18 cellular contexts compared by ENCODE assay signal in genomic region chr3:8423307-8423706, GRCh38.
DNase-seq lines count a peak whose midpoint lies in the region; ATAC-seq and TF ChIP-seq lines count a peak whose summit lies in the region.
"Had no signal": no experiment of that assay in that cellular context is flagged by ENCODE, and none has a peak within 500 bp of the region (broad histone marks: within the 10 kb centered on the region; RNA-seq: fewer than 3 reads in every experiment).

No MANE protein-coding gene starts in this region.

- POLR2A ChIA-PET in SK-N-SH (lab: Yijun Ruan, JAX), result no interaction called here

- no peaks in the 10 kb centered on the region for H3K36me3 ChIP-seq in SK-N-SH (replicated peaks in 1 of 2; ENCODE audit: control insufficient read depth in 1 of 2, insufficient read depth in 2 of 2, low read length in 1 of 2)
- H3K36me3 ChIP-seq: BLaER1, HAP-1 had no signal

- no peaks in the 10 kb centered on the region for H4K20me1 ChIP-seq in SK-N-SH (ENCODE audit: insufficient read depth)
- H4K20me1 ChIP-seq: BLaER1 had no signal

- no peak for ATAC-seq in SK-N-SH treated with all-trans-retinoic acid at 6 μM for 48 hours
- ATAC-seq: CD8-positive, alpha-beta T cell; K562 had no signal

- H3K27ac ChIP-seq in SK-N-SH (ENCODE audit: low read depth in 2 of 2, low read length in 1 of 2) (no peak overlapping the region; a peak in 1 of 4 replicates), VCaP (peak overlapping the region; percentile 13)
- H3K27ac ChIP-seq: BLaER1 had no signal

- H3K9me3 ChIP-seq in SK-N-SH, result no peaks in the 10 kb centered on the region
- H3K9me3 ChIP-seq: HAP-1 had no signal

- WGBS in SK-N-SH (ENCODE audit: low lambda C conversion rate), result 63% methylated on average over 2 of the region's 2 CpGs

- peak; percentile 25; the same call in 1 of the 2 replicates for TF ChIP-seq RAD21 in SK-N-SH (IDR thresholded peaks at IDR 0.05; ENCODE audit: low read length)
- 0 out of 2 replicates have a peak, but pooled peaks have one; percentile 5 for TF ChIP-seq RAD21 in Ishikawa (IDR thresholded peaks at IDR 0.05; ENCODE audit: low read depth)

- CTCF ChIA-PET in SK-N-SH (lab: Yijun Ruan, JAX), result interaction anchor here (1.0 to 1.8 kb wide), 2 partner anchors 184 to 199 kb away, joined by 4 to 5 read pairs; no protein-coding TSS in a partner anchor

- no peaks in the 10 kb centered on the region for H3K27me3 ChIP-seq in SK-N-SH (ENCODE audit: insufficient read depth)
- H3K27me3 ChIP-seq: BLaER1 had no signal

- no peak for DNase-seq in SK-N-SH
- no peak for DNase-seq in pons (ENCODE audit: low spot score)
- DNase-seq in DMS153 (lab: John Stamatoyannopoulos, UW), result no peak
- no peak for DNase-seq in NCI-H1436 (lab: John Stamatoyannopoulos, UW)
- no peak for DNase-seq in SW 1271 (lab: John Stamatoyannopoulos, UW)
- DNase-seq: CD8-positive, alpha-beta T cell; GDM1; NCI-H2081; NCI-H446 treated with DMSO at 0.1 percent for 48 hours; NCI-H69; OCI-M1; SHP77 had no signal

- no peak overlapping the region for H3K4me2 ChIP-seq in SK-N-SH
- H3K4me2 ChIP-seq: BLaER1 had no signal

- no peak for TF ChIP-seq EP300 in SK-N-SH (IDR thresholded peaks at IDR 0.05; ENCODE audit: borderline replicate concordance in 1 of 2, low read depth in 1 of 2, low read length in 1 of 2)
- no peak for TF ChIP-seq EP300 in Ishikawa (IDR thresholded peaks at IDR 0.05; ENCODE audit: borderline replicate concordance)

- H3K4me1 ChIP-seq in SK-N-SH (ENCODE audit: control insufficient read depth in 1 of 2, insufficient read depth in 2 of 2, low read depth in 1 of 2, low read length in 1 of 2), result peaks cover 0 to 18% of the 10 kb centered on the region in 2 experiments; a peak in 2 of 4 replicates
- H3K4me1 ChIP-seq: HAP-1 had no signal

- H2AFZ ChIP-seq in SK-N-SH (ENCODE audit: low read depth), result no peak overlapping the region

- H3K9me2 ChIP-seq in SK-N-SH, result no peaks in the 10 kb centered on the region

- H3K79me2 ChIP-seq in SK-N-SH (ENCODE audit: insufficient read depth), result no peaks in the 10 kb centered on the region

- no peak overlapping the region for H3K4me3 ChIP-seq in SK-N-SH (ENCODE audit: low read depth in 2 of 2, low read length in 1 of 2)
- H3K4me3 ChIP-seq: BLaER1, HAP-1, K562 had no signal

- TF ChIP-seq CTCF in SK-N-SH (IDR thresholded peaks at IDR 0.05) (no peak), VCaP (conservative IDR thresholded peaks at IDR 0.05) (peak; percentile 84)

- no peaks in the 10 kb centered on the region for H3F3A ChIP-seq in SK-N-SH (replicated peaks; ENCODE audit: insufficient read depth)

- no peak overlapping the region for H3K9ac ChIP-seq in SK-N-SH
- H3K9ac ChIP-seq: BLaER1 had no signal

TF ChIP-seq in SK-N-SH, 30 proteins besides CTCF, POLR2A, EP300 and RAD21 (continues in another document):
- TF ChIP-seq, protein P1, sequence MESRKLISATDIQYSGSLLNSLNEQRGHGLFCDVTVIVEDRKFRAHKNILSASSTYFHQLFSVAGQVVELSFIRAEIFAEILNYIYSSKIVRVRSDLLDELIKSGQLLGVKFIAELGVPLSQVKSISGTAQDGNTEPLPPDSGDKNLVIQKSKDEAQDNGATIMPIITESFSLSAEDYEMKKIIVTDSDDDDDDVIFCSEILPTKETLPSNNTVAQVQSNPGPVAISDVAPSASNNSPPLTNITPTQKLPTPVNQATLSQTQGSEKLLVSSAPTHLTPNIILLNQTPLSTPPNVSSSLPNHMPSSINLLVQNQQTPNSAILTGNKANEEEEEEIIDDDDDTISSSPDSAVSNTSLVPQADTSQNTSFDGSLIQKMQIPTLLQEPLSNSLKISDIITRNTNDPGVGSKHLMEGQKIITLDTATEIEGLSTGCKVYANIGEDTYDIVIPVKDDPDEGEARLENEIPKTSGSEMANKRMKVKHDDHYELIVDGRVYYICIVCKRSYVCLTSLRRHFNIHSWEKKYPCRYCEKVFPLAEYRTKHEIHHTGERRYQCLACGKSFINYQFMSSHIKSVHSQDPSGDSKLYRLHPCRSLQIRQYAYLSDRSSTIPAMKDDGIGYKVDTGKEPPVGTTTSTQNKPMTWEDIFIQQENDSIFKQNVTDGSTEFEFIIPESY (IDR thresholded peaks at IDR 0.05; ENCODE audit: borderline replicate concordance, low read depth), result no peak
- TF ChIP-seq RFX5 (IDR thresholded peaks at IDR 0.05; ENCODE audit: low read length), result no peak
- TF ChIP-seq MEF2A (IDR thresholded peaks at IDR 0.05; ENCODE audit: borderline replicate concordance, low read depth), result no peak
- no peak for TF ChIP-seq USF2 (IDR thresholded peaks at IDR 0.05; ENCODE audit: borderline replicate concordance, low read depth, low read length)
- TF ChIP-seq FOXJ3 (CRISPR knock-in tag; IDR thresholded peaks at IDR 0.05), result no peak
- TF ChIP-seq EZH2phosphoT487 (IDR thresholded peaks at IDR 0.05; ENCODE audit: borderline replicate concordance, low read depth), result no peak

TF ChIP-seq in SK-N-SH treated with all-trans-retinoic acid at 6 μM for 48 hours, 23 proteins besides CTCF, POLR2A, EP300 and RAD21:
- no peak for TF ChIP-seq ARNTL (CRISPR knock-in tag; IDR thresholded peaks at IDR 0.05; ENCODE audit: borderline replicate concordance, low read depth)

TF ChIP-seq in Ishikawa, 13 proteins besides CTCF, POLR2A, EP300 and RAD21:
- TF ChIP-seq NFIC (IDR thresholded peaks at IDR 0.05), result no peak
- TF ChIP-seq CEBPB (IDR thresholded peaks at IDR 0.05), result no peak
- TF ChIP-seq, protein P2, sequence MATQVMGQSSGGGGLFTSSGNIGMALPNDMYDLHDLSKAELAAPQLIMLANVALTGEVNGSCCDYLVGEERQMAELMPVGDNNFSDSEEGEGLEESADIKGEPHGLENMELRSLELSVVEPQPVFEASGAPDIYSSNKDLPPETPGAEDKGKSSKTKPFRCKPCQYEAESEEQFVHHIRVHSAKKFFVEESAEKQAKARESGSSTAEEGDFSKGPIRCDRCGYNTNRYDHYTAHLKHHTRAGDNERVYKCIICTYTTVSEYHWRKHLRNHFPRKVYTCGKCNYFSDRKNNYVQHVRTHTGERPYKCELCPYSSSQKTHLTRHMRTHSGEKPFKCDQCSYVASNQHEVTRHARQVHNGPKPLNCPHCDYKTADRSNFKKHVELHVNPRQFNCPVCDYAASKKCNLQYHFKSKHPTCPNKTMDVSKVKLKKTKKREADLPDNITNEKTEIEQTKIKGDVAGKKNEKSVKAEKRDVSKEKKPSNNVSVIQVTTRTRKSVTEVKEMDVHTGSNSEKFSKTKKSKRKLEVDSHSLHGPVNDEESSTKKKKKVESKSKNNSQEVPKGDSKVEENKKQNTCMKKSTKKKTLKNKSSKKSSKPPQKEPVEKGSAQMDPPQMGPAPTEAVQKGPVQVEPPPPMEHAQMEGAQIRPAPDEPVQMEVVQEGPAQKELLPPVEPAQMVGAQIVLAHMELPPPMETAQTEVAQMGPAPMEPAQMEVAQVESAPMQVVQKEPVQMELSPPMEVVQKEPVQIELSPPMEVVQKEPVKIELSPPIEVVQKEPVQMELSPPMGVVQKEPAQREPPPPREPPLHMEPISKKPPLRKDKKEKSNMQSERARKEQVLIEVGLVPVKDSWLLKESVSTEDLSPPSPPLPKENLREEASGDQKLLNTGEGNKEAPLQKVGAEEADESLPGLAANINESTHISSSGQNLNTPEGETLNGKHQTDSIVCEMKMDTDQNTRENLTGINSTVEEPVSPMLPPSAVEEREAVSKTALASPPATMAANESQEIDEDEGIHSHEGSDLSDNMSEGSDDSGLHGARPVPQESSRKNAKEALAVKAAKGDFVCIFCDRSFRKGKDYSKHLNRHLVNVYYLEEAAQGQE (IDR thresholded peaks at IDR 0.05; ENCODE audit: low read depth), result no peak
- TF ChIP-seq EGR1 (IDR thresholded peaks at IDR 0.05), result no peak
- no peak for TF ChIP-seq USF1 (IDR thresholded peaks at IDR 0.05)
- no peak for TF ChIP-seq TCF12 (IDR thresholded peaks at IDR 0.05; ENCODE audit: low read depth)
- TF ChIP-seq CREB1 (IDR thresholded peaks at IDR 0.05; ENCODE audit: low read depth), result no peak
- no peak for TF ChIP-seq ZBTB7A (IDR thresholded peaks at IDR 0.05; ENCODE audit: low read depth)
- TF ChIP-seq, protein P3, sequence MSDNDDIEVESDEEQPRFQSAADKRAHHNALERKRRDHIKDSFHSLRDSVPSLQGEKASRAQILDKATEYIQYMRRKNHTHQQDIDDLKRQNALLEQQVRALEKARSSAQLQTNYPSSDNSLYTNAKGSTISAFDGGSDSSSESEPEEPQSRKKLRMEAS (IDR thresholded peaks at IDR 0.05), result no peak
- TF ChIP-seq TAF1 (IDR thresholded peaks at IDR 0.05; ENCODE audit: low read depth), result no peak
- no peak for TF ChIP-seq YY1 (IDR thresholded peaks at IDR 0.05; ENCODE audit: low read depth)
- TF ChIP-seq TEAD4 (IDR thresholded peaks at IDR 0.05), result no peak
- no peak for TF ChIP-seq FOXM1 (IDR thresholded peaks at IDR 0.05; ENCODE audit: borderline replicate concordance, low read depth)
